8 cellular contexts compared by ENCODE assay signal in the genomic region with DNA sequence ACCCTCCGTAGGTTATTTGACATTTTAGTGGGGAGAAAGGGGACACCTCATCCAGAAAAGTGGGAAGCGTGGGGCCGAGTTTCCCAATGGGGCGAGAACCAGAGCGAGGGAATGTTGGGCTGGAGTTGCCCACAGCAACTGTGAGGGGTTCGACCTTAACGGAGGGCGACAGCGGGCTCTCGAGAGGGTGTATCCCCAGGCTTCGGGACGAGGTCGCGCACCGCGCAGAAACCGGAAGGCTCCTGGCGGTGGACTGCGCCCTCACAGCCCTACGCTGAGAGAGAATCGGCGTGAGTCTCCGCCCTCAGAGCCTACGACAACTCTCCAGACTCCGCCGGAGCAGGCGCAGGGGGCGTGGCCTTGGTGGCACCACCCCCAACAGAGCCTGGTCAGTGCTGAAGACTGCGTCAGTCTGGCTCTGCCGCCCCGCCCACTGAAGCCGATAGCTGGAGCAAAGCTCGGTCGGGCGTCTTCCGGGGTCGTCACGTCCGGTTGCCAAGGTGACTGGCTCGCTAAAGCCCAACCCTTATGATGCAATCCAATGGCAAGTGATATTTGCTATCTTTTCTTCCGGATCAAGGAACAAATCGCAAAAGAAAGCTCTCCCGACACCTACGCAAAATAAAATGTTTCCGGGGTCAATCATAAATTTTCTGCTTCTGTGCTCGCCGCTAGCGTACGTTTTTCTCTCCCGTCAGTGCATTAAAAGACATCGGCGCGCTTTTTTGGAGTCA. TPM values are rescaled to one million over a fixed set of nuclear protein-coding genes. Genes with fewer than 3 reads are reported as not detected.
A peak's percentile ranks its signal among the peaks of the same experiment; 100 is the strongest.
DNase-seq lines count a peak whose midpoint lies in the region; ATAC-seq lines count a peak whose summit lies in the region.

A gene with protein sequence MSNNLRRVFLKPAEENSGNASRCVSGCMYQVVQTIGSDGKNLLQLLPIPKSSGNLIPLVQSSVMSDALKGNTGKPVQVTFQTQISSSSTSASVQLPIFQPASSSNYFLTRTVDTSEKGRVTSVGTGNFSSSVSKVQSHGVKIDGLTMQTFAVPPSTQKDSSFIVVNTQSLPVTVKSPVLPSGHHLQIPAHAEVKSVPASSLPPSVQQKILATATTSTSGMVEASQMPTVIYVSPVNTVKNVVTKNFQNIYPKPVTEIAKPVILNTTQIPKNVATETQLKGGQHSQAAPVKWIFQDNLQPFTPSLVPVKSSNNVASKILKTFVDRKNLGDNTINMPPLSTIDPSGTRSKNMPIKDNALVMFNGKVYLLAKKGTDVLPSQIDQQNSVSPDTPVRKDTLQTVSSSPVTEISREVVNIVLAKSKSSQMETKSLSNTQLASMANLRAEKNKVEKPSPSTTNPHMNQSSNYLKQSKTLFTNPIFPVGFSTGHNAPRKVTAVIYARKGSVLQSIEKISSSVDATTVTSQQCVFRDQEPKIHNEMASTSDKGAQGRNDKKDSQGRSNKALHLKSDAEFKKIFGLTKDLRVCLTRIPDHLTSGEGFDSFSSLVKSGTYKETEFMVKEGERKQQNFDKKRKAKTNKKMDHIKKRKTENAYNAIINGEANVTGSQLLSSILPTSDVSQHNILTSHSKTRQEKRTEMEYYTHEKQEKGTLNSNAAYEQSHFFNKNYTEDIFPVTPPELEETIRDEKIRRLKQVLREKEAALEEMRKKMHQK (minus strand): TSS at position 257 of the 734 bp plus-strand sequence. CDS start 234 bp downstream, at position 23.

- no peaks in the 10 kb centered on the region for H3K27me3 ChIP-seq in BLaER1

- peaks cover 19% of the 10 kb centered on the region for H3K4me1 ChIP-seq in BLaER1

- peak within 1 kb of the TSS; percentile 86 for H3K9ac ChIP-seq in BLaER1

- H4K20me1 ChIP-seq in BLaER1: no peaks in the 10 kb centered on the region

- H3K4me3 ChIP-seq in BLaER1: peak within 1 kb of the TSS; percentile 79

- peaks cover 60% of the 10 kb centered on the region for H3K9me3 ChIP-seq in BLaER1

- peak; percentile 88 for DNase-seq in GM19240 (ENCODE audit: insufficient read length, low spot score)
- peak; percentile 98 for DNase-seq in NCI-H69 (lab: John Stamatoyannopoulos, UW)
- DNase-seq in activated CD4-positive, alpha-beta T cell treated with anti-CD3 and anti-CD28 coated beads, Interleukin-2, amount 50 U/mL, for 1 hour: peak; percentile 100
- DNase-seq in dedifferentiated amniotic fluid mesenchymal stem cell (ENCODE audit: extremely low spot score): peak; percentile 99
- peak; percentile 100 for DNase-seq in left lobe of liver (ENCODE audit: low spot score)
- DNase-seq in stimulated activated CD4-positive, alpha-beta T cell treated with anti-CD3 and anti-CD28 coated beads, Interleukin-2, amount 100 ng/mL, for 4 hours (ENCODE audit: low read depth): peak; percentile 100

- H3K4me2 ChIP-seq in BLaER1: peak within 1 kb of the TSS; percentile 77

- H3K27ac ChIP-seq in BLaER1: peak within 1 kb of the TSS; percentile 94

- peaks cover 20% of the 10 kb centered on the region for H3K36me3 ChIP-seq in BLaER1

- ATAC-seq in HG03460 (IDR thresholded peaks at IDR 0.05; ENCODE audit: unreplicated experiment): peak; percentile 96
- ATAC-seq in left lobe of liver: peak; percentile 98

RNA-seq across cellular contexts. Expression of the gene that starts here (rescaled TPM):
- total RNA-seq in left lobe of liver: 4.0 TPM

Comparison
In these comparisons a context has a peak if more than half of its experiments do, and no peak if none do; other contexts are left out.
1. Peak in every context shown above with its lines: DNase-seq, ATAC-seq, H3K4me3 ChIP-seq and H3K27ac ChIP-seq.